Comparison of ENCODE assay signal across 8 cellular contexts in genomic region chr16:58734459-58734787, GRCh38. TPM values are rescaled to one million over a fixed set of nuclear protein-coding genes. Genes with fewer than 3 reads are reported as not detected.
A peak's percentile ranks its signal among the peaks of the same experiment; 100 is the strongest.
DNase-seq lines count a peak whose midpoint lies in the region; ATAC-seq and TF ChIP-seq lines count a peak whose summit lies in the region.

No MANE protein-coding gene starts in this region.

- no peak overlapping the region for H2BK15ac ChIP-seq in mesenchymal stem cell (ENCODE audit: low read depth, poor library complexity, severe bottlenecking)

- no peak overlapping the region for H2BK120ac ChIP-seq in mesenchymal stem cell (ENCODE audit: low read depth, low read length)

- DNase-seq in heart right ventricle (no peak), cardiac septum (ENCODE audit: low spot score) (no peak), body of pancreas (no peak), mesenchymal stem cell (no peak), uterus (no peak), NCI-H1048 (lab: John Stamatoyannopoulos, UW) (no peak), NCI-H446 treated with DMSO at 0.1 percent for 48 hours (lab: John Stamatoyannopoulos, UW) (no peak)

- H3K27me3 ChIP-seq in heart right ventricle: no peaks in the 10 kb centered on the region
- H3K27me3 ChIP-seq in body of pancreas: no peaks in the 10 kb centered on the region
- H3K27me3 ChIP-seq in mesenchymal stem cell (ENCODE audit: control insufficient read depth in 1 of 2, insufficient read depth in 1 of 2, low read length in 2 of 2): peaks cover 3 to 4% of the 10 kb centered on the region in 2 experiments
- no peaks in the 10 kb centered on the region for H3K27me3 ChIP-seq in uterus

- intact Hi-C loops in heart right ventricle (cut with DNase I) (loop anchor here in 8 of 10 donors (2.0 to 10.0 kb wide), 6 partner anchors 37 to 400 kb away; partner anchors contain the start of genes SLC38A7 (in 7 of the 8) and SETD6 (in 1 of the 8)), cardiac septum (cut with DNase I) (loop anchor here (10.0 kb wide), 1 partner anchor 390 kb away; no protein-coding TSS in a partner anchor), body of pancreas (cut with DNase I) (no loop called here), uterus (cut with DNase I; ENCODE audit: low total_unique reads) (no loop called here)

- no peak overlapping the region for H2BK12ac ChIP-seq in mesenchymal stem cell (ENCODE audit: low read length in 2 of 2)

- H3K4me1 ChIP-seq in heart right ventricle (peaks cover 0 to 50% (median 33%) of the 10 kb centered on the region in 9 donors), body of pancreas (peaks cover 18% of the 10 kb centered on the region), mesenchymal stem cell (ENCODE audit: control insufficient read depth, insufficient read depth, low read depth, low read length) (peaks cover 4% of the 10 kb centered on the region), uterus (peaks cover 0 to 5% of the 10 kb centered on the region in 2 donors)

- WGBS in heart right ventricle, 2 donors: 29 to 31% methylated on average over 8 of the region's 8 CpGs
- 33 to 36% methylated on average over 7 to 8 of the region's 8 CpGs for WGBS in body of pancreas, 2 donors
- WGBS in mesenchymal stem cell: 43% methylated on average over 7 of the region's 8 CpGs

- H3K27ac ChIP-seq in heart right ventricle: peak overlapping the region; percentile 74 to 94 (median 89)
- peak overlapping the region; percentile 58 to 87 (median 82) for H3K27ac ChIP-seq in body of pancreas
- H3K27ac ChIP-seq in mesenchymal stem cell (ENCODE audit: low read length, poor library complexity, severe bottlenecking): no peak overlapping the region
- peak overlapping the region; percentile 75 to 77 for H3K27ac ChIP-seq in uterus

- no peak for TF ChIP-seq POLR2A in body of pancreas (IDR thresholded peaks at IDR 0.05)
- TF ChIP-seq POLR2A in uterus (IDR thresholded peaks at IDR 0.05): no peak

- peaks cover 6% of the 10 kb centered on the region for H3K79me1 ChIP-seq in mesenchymal stem cell (replicated peaks; ENCODE audit: low read length, poor library complexity, severe bottlenecking)

- H3K18ac ChIP-seq in mesenchymal stem cell (ENCODE audit: low read depth in 1 of 2, low read length in 2 of 2): peak overlapping the region; percentile 54 to 70

- H2BK5ac ChIP-seq in mesenchymal stem cell (ENCODE audit: low read depth, low read length, poor library complexity, severe bottlenecking): no peak overlapping the region

- H3K9me3 ChIP-seq in heart right ventricle (no peaks in the 10 kb centered on the region), body of pancreas (no peaks in the 10 kb centered on the region), mesenchymal stem cell (ENCODE audit: control insufficient read depth, low read length) (no peaks in the 10 kb centered on the region), uterus (no peaks in the 10 kb centered on the region)

- H2AFZ ChIP-seq in mesenchymal stem cell (ENCODE audit: low read depth, low read length): peak overlapping the region; percentile 87

- no peak overlapping the region for H3K14ac ChIP-seq in mesenchymal stem cell (ENCODE audit: low read length in 2 of 2)

- peak in 1 of 9 donors; percentile 4 for TF ChIP-seq CTCF in heart right ventricle (IDR thresholded peaks at IDR 0.05)
- no peak for TF ChIP-seq CTCF in body of pancreas (IDR thresholded peaks at IDR 0.05)
- no peak for TF ChIP-seq CTCF in uterus (IDR thresholded peaks at IDR 0.05)

- H3K36me3 ChIP-seq in heart right ventricle (peaks cover 0 to 6% (median 0%) of the 10 kb centered on the region in 9 donors), body of pancreas (replicated peaks in 1 of 2; ENCODE audit: insufficient read depth in 1 of 2, low read depth in 2 of 2) (no peaks in the 10 kb centered on the region), mesenchymal stem cell (ENCODE audit: control insufficient read depth in 1 of 2, insufficient read depth in 2 of 2, low read depth in 1 of 2, low read length in 2 of 2) (peaks cover 3% of the 10 kb centered on the region in 2 experiments), uterus (no peaks in the 10 kb centered on the region)

- H3K4me3 ChIP-seq in heart right ventricle (peak overlapping the region in 9 of 10 donors; percentile 74 to 99 (median 91)), body of pancreas (no peak overlapping the region), mesenchymal stem cell (ENCODE audit: insufficient read depth in 1 of 2, low read depth in 1 of 2, low read length in 2 of 2) (peak overlapping the region in 1 of 2 experiments; percentile 95), uterus (peak overlapping the region; percentile 71 to 91)

- no peak overlapping the region for H3K4ac ChIP-seq in mesenchymal stem cell (ENCODE audit: low read depth in 1 of 2, low read length in 2 of 2)

- no peak overlapping the region for H3K23ac ChIP-seq in mesenchymal stem cell (ENCODE audit: low read length in 2 of 2)

- H2AK5ac ChIP-seq in mesenchymal stem cell (ENCODE audit: low read length, severe bottlenecking): no peak overlapping the region

- H3K9ac ChIP-seq in mesenchymal stem cell (ENCODE audit: low read length): peak overlapping the region; percentile 87

- no peak for ATAC-seq in heart right ventricle
- no peak for ATAC-seq in body of pancreas
- ATAC-seq in HG03565 (IDR thresholded peaks at IDR 0.05; ENCODE audit: unreplicated experiment): no peak

- peak overlapping the region; percentile 59 for H3K4me2 ChIP-seq in mesenchymal stem cell (ENCODE audit: low read length, poor library complexity, severe bottlenecking)

- H4K8ac ChIP-seq in mesenchymal stem cell (ENCODE audit: low read length): peak overlapping the region; percentile 82

- H4K91ac ChIP-seq in mesenchymal stem cell (ENCODE audit: low read length): no peak overlapping the region

RNA-seq across cellular contexts. Expression of gene GOT2, which starts 0.3 kb away (rescaled TPM):
- total RNA-seq in heart right ventricle: 100 to 1,000 TPM; 379 to 658 (median 556) TPM
- 100 to 1,000 TPM; 154 to 254 TPM for polyA plus RNA-seq in heart right ventricle
- 429 TPM for total RNA-seq in cardiac septum
- 10 to 100 TPM; 26.2 to 44.8 TPM for total RNA-seq in body of pancreas
- polyA plus RNA-seq in mesenchymal stem cell (2013, experiment 1 of 2): 62.6 TPM
- 60.9 TPM for polyA plus RNA-seq in mesenchymal stem cell (2013, experiment 2 of 2)
- total RNA-seq in uterus: 10 to 100 TPM; 12.6 to 54.9 (median 43.7) TPM

RNA-seq across cellular contexts. Expression of gene SLC38A7, which starts 49.9 kb away (rescaled TPM):
- total RNA-seq in heart right ventricle (10 to 100 TPM; 24.1 to 38.7 (median 31.8) TPM), cardiac septum (26.9 TPM), body of pancreas (1 to 10 TPM; 6.3 to 7.3 TPM), uterus (10 to 100 TPM in 2 of 4 donors, 1 to 10 TPM in 2; 6.2 to 15.5 (median 10.2) TPM)
- polyA plus RNA-seq in heart right ventricle: 10 to 100 TPM; 10.3 to 41.3 TPM
- polyA plus RNA-seq in mesenchymal stem cell (2013, experiment 1 of 2): 30.9 TPM
- 29.8 TPM for polyA plus RNA-seq in mesenchymal stem cell (2013, experiment 2 of 2)

Comparison
In these comparisons a context has a peak if more than half of its experiments do, and no peak if none do; other contexts are left out.
1. H3K4me3 ChIP-seq: peak in heart right ventricle (9 of 10) and uterus (2 of 2); none in body of pancreas (0 of 2).
2. intact Hi-C loops: an anchor here in heart right ventricle (2.0 to 10.0 kb wide) and cardiac septum (10.0 kb wide); none called in body of pancreas and uterus.